In the genomic region with DNA sequence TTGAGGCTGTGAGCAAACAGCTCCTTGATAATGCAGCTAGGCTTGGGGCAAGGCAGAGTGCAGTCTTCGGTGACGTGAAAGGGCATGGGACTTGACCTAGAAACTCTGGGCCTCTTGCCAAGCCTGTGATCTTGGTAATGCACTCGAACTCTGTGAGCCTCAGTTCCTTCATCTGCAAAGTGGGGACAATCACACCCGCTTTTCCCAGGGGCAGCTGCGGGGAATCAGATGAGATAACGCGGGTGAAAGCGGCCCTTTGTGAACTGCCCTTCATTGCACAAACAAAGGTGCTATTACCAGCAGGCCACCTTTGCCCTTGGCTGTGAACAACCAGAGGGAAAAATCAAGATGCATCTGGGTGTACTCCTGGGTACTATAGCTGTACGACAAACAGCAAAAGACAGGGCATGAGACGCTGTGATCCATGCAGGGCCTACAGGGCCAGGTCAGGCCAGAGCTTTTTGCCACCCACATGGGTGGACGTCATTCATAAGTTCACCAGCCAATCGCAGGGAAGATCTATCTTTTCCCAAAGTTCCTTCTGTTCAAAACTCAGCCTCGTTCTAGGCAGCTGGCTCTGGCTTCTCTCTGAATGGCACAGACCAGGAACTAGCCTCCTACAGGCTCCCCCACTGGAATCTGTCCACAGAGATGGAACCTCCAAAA, we compare ENCODE assay signal across 21 cellular contexts. TPM values are rescaled to one million over a fixed set of nuclear protein-coding genes. Genes with fewer than 3 reads are reported as not detected.
A peak's percentile ranks its signal among the peaks of the same experiment; 100 is the strongest.
DNase-seq lines count a peak whose midpoint lies in the region; ATAC-seq lines count a peak whose summit lies in the region.
"Had no signal": no experiment of that assay in that cellular context is flagged by ENCODE, and none has a peak within 500 bp of the region (broad histone marks: within the 10 kb centered on the region; RNA-seq: fewer than 3 reads in every experiment).

No MANE protein-coding gene starts in this region.

- no CpG with 5 or more reads among the region's 13 CpGs for WGBS in neuronal stem cell (ENCODE audit: extremely low coverage in 2 of 2, insufficient read length in 2 of 2, insufficient replicate concordance in 1 of 2), 2 donors

- H3K27ac ChIP-seq in iPS-20b (ENCODE audit: low read length): no peak overlapping the region
- no peak overlapping the region for H3K27ac ChIP-seq in neuronal stem cell (replicated peaks; ENCODE audit: low read length)
- H3K27ac ChIP-seq: brain microvascular endothelial cell, thoracic aorta had no signal

- H3K9me3 Mint-ChIP-seq in activated naive CD4-positive, alpha-beta T cell treated with anti-CD3 and anti-CD28 coated beads for 36 hours: no peaks in the 10 kb centered on the region
- H3K9me3 Mint-ChIP-seq: effector memory CD8-positive, alpha-beta T cell; WTC11 had no signal

- H4K91ac ChIP-seq in neuronal stem cell (ENCODE audit: low read depth, low read length, poor library complexity): no peak overlapping the region

- H3K4me1 ChIP-seq in iPS-20b (ENCODE audit: insufficient read depth, low read length) (peaks cover 35% of the 10 kb centered on the region), neuronal stem cell (ENCODE audit: control insufficient read depth in 2 of 2, insufficient read depth in 1 of 2, low read depth in 1 of 2, low read length in 2 of 2) (peaks cover 57 to 66% of the 10 kb centered on the region in 2 donors)

- DNase-seq in Ammon's horn (ENCODE audit: low spot score) (peak; percentile 58), T-helper 17 cell (no peak), neuronal stem cell (ENCODE audit: low spot score) (no peak), globus pallidus (ENCODE audit: low spot score) (no peak)
- no peak for DNase-seq in activated naive CD4-positive, alpha-beta T cell treated with anti-CD3 and anti-CD28 coated beads for 36 hours
- DNase-seq: activated CD8-positive, alpha-beta memory T cell treated with anti-CD3 and anti-CD28 coated beads for 24 hours; activated gamma-delta T cell; brain microvascular endothelial cell; effector memory CD8-positive, alpha-beta T cell; mammary epithelial cell; NCI-H2029 treated with DMSO at 0.1 percent for 48 hours; NCI-H526 treated with DMSO at 0.1 percent for 48 hours had no signal

- H3K4me3 ChIP-seq in iPS-20b (ENCODE audit: low read length) (no peak overlapping the region), neuronal stem cell (ENCODE audit: low read length in 2 of 2) (peak overlapping the region in 1 of 2 donors; percentile 89)
- H3K4me3 ChIP-seq: thoracic aorta had no signal

- no peak overlapping the region for H3K4ac ChIP-seq in neuronal stem cell (ENCODE audit: low read length)

- H3K9me3 ChIP-seq in T-helper 17 cell (ENCODE audit: control insufficient read depth, low read length, poor library complexity, severe bottlenecking) (no peaks in the 10 kb centered on the region), iPS-20b (ENCODE audit: insufficient read depth, low read depth, low read length) (no peaks in the 10 kb centered on the region), neuronal stem cell (replicated peaks in 1 of 2; ENCODE audit: control insufficient read depth in 2 of 2, insufficient read depth in 1 of 2, low read depth in 1 of 2, low read length in 2 of 2) (no peaks in the 10 kb centered on the region)
- H3K9me3 ChIP-seq: thoracic aorta had no signal

- no peak overlapping the region for H4K8ac ChIP-seq in neuronal stem cell (ENCODE audit: low read depth, low read length)

- H3K27me3 ChIP-seq in iPS-20b (ENCODE audit: insufficient read depth, low read length): peaks cover 15% of the 10 kb centered on the region
- no peaks in the 10 kb centered on the region for H3K27me3 ChIP-seq in neuronal stem cell (ENCODE audit: control insufficient read depth in 3 of 3, insufficient read depth in 3 of 3, low read depth in 1 of 3, low read length in 3 of 3)

- intact Hi-C loops in activated naive CD4-positive, alpha-beta T cell treated with anti-CD3 and anti-CD28 coated beads for 36 hours (cut with micrococcal nuclease): no loop called here

- H2AK5ac ChIP-seq in neuronal stem cell (ENCODE audit: low read depth, low read length): no peak overlapping the region

- H3K4me2 ChIP-seq in neuronal stem cell (ENCODE audit: insufficient read depth, low read length, poor library complexity, severe bottlenecking): no peak overlapping the region

- no peak overlapping the region for H2BK12ac ChIP-seq in neuronal stem cell (ENCODE audit: low read length)

- H2BK5ac ChIP-seq in neuronal stem cell (ENCODE audit: low read length): no peak overlapping the region

- peak overlapping the region; percentile 37 for H3K27ac Mint-ChIP-seq in T-helper 17 cell
- H3K27ac Mint-ChIP-seq in activated naive CD4-positive, alpha-beta T cell treated with anti-CD3 and anti-CD28 coated beads for 36 hours: no peak overlapping the region
- H3K27ac Mint-ChIP-seq: effector memory CD8-positive, alpha-beta T cell had no signal

- H3K36me3 ChIP-seq in iPS-20b (ENCODE audit: insufficient read depth, low read depth, low read length) (peaks cover 48% of the 10 kb centered on the region), neuronal stem cell (replicated peaks in 1 of 2; ENCODE audit: control insufficient read depth in 2 of 2, insufficient read depth in 2 of 2, low read length in 2 of 2) (peaks cover 27 to 64% of the 10 kb centered on the region in 2 donors)
- H3K36me3 ChIP-seq: brain microvascular endothelial cell, thoracic aorta had no signal

- CTCF ChIA-PET in activated naive CD4-positive, alpha-beta T cell treated with anti-CD3 and anti-CD28 coated beads for 36 hours (lab: Charles Lee): interaction anchor here (0.6 to 1.7 kb wide), 6 partner anchors 9 to 84 kb away, joined by 3 to 7 read pairs (median 4); no protein-coding TSS in a partner anchor

- peaks cover 78% of the 10 kb centered on the region for H3K27me3 Mint-ChIP-seq in T-helper 17 cell
- H3K27me3 Mint-ChIP-seq in activated naive CD4-positive, alpha-beta T cell treated with anti-CD3 and anti-CD28 coated beads for 36 hours (ENCODE audit: low read depth): peaks cover 69% of the 10 kb centered on the region

- H2BK120ac ChIP-seq in neuronal stem cell (ENCODE audit: low read depth, low read length): no peak overlapping the region

- H3K14ac ChIP-seq in neuronal stem cell (ENCODE audit: low read length): no peak overlapping the region

- no peak overlapping the region for H2AFZ ChIP-seq in neuronal stem cell (ENCODE audit: low read length)

- H3K9ac ChIP-seq in iPS-20b (ENCODE audit: low read depth, low read length) (0 out of 2 replicates have a peak overlapping the region, but pooled peaks have one; percentile 18), neuronal stem cell (ENCODE audit: low read depth, low read length, poor library complexity) (peak overlapping the region; percentile 1)

- ATAC-seq in T-helper 17 cell (no peak), HG03439 (IDR thresholded peaks at IDR 0.05; ENCODE audit: unreplicated experiment) (no peak), GM21515 (IDR thresholded peaks at IDR 0.05; ENCODE audit: unreplicated experiment) (no peak)
- ATAC-seq: effector memory CD8-positive, alpha-beta T cell; Panc1; WTC11 had no signal

- peaks cover 15% of the 10 kb centered on the region for H3K79me1 ChIP-seq in neuronal stem cell (ENCODE audit: low read depth, low read length)

- H3K18ac ChIP-seq in neuronal stem cell (ENCODE audit: low read length): no peak overlapping the region

- H3K36me3 Mint-ChIP-seq in T-helper 17 cell (ENCODE audit: low read depth): peaks cover 6% of the 10 kb centered on the region
- H3K36me3 Mint-ChIP-seq in activated naive CD4-positive, alpha-beta T cell treated with anti-CD3 and anti-CD28 coated beads for 36 hours (ENCODE audit: low read depth): no peaks in the 10 kb centered on the region

- H3K4me3 Mint-ChIP-seq in T-helper 17 cell: no peak overlapping the region
- H3K4me3 Mint-ChIP-seq in activated naive CD4-positive, alpha-beta T cell treated with anti-CD3 and anti-CD28 coated beads for 36 hours: no peak overlapping the region

- no peak overlapping the region for H3K23ac ChIP-seq in neuronal stem cell (ENCODE audit: low read depth, low read length, poor library complexity)

- peaks cover 23% of the 10 kb centered on the region for H3K4me1 Mint-ChIP-seq in T-helper 17 cell
- H3K4me1 Mint-ChIP-seq in activated naive CD4-positive, alpha-beta T cell treated with anti-CD3 and anti-CD28 coated beads for 36 hours (ENCODE audit: low read depth): peaks cover 17% of the 10 kb centered on the region

- H2BK15ac ChIP-seq in neuronal stem cell (ENCODE audit: low read length): peak overlapping the region; percentile 7

RNA-seq across cellular contexts. Expression of gene MSI1, which starts 3.2 kb away (rescaled TPM):
- not detected for total RNA-seq in T-helper 17 cell
- 104 TPM for polyA plus RNA-seq in neuronal stem cell (2013, experiment 1 of 2)
- polyA plus RNA-seq in neuronal stem cell (2013, experiment 2 of 2): 105 TPM
- total RNA-seq in activated naive CD4-positive, alpha-beta T cell treated with anti-CD3 and anti-CD28 coated beads for 36 hours: under 1 TPM; 0.27 to 0.57 TPM
- total RNA-seq: fibroblast of villous mesenchyme, M059J, pulmonary artery endothelial cell had no signal
- polyA plus RNA-seq: mammary epithelial cell had no signal

RNA-seq across cellular contexts. Expression of gene PLA2G1B, which starts 38.2 kb away (rescaled TPM):
- not detected for total RNA-seq in T-helper 17 cell
- polyA plus RNA-seq in neuronal stem cell (2013, experiment 1 of 2): 0.22 TPM
- polyA plus RNA-seq in neuronal stem cell (2013, experiment 2 of 2): 0.19 TPM
- total RNA-seq in activated naive CD4-positive, alpha-beta T cell treated with anti-CD3 and anti-CD28 coated beads for 36 hours: not detected
- total RNA-seq: fibroblast of villous mesenchyme, M059J, mammary epithelial cell, pulmonary artery endothelial cell, thoracic aorta had no signal
- polyA plus RNA-seq: mammary epithelial cell had no signal
